In the genomic region with DNA sequence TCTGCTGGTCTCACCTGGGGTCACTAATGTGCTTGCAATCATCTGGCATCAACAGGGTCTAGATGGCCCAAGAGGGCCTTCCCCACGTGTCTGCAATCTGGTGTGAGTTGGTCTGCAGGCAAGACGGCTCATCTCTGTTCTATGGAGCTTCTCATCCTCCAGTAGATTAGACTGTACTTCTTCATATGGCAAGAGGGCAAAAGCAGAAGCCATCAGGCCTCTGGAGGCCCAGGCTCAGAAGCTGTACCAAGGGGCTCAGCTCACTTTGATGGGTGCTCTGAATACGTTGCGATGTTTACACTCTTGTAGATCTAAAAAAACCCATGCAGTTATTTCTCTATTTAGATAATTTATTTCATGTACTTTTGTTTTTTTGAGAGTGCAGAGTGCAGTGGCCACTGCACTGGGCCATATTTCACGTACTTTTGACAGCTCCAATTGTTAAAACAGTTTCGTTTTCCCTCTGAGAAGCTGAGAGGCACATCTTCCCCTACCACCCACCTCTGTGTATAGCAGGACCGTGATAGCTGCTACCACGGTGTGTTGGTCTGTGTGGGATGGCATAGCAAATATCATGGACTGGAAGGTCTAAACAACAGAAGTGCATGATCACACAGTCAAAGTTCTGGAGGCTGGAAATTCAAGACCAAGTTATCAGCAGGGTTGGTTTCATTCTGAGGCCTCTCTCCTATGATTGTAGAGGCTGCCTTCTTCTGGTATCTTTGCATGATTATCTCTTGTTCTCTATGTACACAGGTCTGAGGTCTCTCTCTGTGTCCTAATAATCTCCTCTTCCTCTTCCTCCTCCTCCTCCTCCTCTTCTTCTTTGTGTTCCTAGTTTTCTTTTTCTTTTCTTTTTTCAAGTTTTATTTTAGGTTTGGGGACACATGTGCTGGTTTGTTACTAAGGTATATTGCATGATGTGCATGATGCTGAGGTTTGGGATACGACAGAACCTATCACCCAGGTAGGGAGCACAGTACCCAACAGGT, we compare ENCODE assay signal across 1 cellular context.
TF ChIP-seq lines count a peak whose summit lies in the region.

No MANE protein-coding gene starts in this region.

TF ChIP-seq in WTC11, 78 proteins besides CTCF, POLR2A, EP300 and RAD21 (continued from another document):
- TF ChIP-seq, protein P1, sequence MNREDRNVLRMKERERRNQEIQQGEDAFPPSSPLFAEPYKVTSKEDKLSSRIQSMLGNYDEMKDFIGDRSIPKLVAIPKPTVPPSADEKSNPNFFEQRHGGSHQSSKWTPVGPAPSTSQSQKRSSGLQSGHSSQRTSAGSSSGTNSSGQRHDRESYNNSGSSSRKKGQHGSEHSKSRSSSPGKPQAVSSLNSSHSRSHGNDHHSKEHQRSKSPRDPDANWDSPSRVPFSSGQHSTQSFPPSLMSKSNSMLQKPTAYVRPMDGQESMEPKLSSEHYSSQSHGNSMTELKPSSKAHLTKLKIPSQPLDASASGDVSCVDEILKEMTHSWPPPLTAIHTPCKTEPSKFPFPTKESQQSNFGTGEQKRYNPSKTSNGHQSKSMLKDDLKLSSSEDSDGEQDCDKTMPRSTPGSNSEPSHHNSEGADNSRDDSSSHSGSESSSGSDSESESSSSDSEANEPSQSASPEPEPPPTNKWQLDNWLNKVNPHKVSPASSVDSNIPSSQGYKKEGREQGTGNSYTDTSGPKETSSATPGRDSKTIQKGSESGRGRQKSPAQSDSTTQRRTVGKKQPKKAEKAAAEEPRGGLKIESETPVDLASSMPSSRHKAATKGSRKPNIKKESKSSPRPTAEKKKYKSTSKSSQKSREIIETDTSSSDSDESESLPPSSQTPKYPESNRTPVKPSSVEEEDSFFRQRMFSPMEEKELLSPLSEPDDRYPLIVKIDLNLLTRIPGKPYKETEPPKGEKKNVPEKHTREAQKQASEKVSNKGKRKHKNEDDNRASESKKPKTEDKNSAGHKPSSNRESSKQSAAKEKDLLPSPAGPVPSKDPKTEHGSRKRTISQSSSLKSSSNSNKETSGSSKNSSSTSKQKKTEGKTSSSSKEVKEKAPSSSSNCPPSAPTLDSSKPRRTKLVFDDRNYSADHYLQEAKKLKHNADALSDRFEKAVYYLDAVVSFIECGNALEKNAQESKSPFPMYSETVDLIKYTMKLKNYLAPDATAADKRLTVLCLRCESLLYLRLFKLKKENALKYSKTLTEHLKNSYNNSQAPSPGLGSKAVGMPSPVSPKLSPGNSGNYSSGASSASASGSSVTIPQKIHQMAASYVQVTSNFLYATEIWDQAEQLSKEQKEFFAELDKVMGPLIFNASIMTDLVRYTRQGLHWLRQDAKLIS (CRISPR knock-in tag; IDR thresholded peaks at IDR 0.05; ENCODE audit: borderline replicate concordance), result no peak
- no peak for TF ChIP-seq JUN (CRISPR knock-in tag; IDR thresholded peaks at IDR 0.05)
- TF ChIP-seq MXD4 (CRISPR knock-in tag; IDR thresholded peaks at IDR 0.05; ENCODE audit: borderline replicate concordance), result no peak
- TF ChIP-seq, protein P2, sequence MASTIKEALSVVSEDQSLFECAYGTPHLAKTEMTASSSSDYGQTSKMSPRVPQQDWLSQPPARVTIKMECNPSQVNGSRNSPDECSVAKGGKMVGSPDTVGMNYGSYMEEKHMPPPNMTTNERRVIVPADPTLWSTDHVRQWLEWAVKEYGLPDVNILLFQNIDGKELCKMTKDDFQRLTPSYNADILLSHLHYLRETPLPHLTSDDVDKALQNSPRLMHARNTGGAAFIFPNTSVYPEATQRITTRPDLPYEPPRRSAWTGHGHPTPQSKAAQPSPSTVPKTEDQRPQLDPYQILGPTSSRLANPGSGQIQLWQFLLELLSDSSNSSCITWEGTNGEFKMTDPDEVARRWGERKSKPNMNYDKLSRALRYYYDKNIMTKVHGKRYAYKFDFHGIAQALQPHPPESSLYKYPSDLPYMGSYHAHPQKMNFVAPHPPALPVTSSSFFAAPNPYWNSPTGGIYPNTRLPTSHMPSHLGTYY (CRISPR knock-in tag; IDR thresholded peaks at IDR 0.05), result no peak
- no peak for TF ChIP-seq NR1H2 (CRISPR knock-in tag; IDR thresholded peaks at IDR 0.05)
- no peak for TF ChIP-seq HMGA2 (CRISPR knock-in tag; IDR thresholded peaks at IDR 0.05)
- no peak for TF ChIP-seq SMAD3 (CRISPR knock-in tag; IDR thresholded peaks at IDR 0.05; ENCODE audit: borderline replicate concordance)
- TF ChIP-seq TEAD1 (CRISPR knock-in tag; IDR thresholded peaks at IDR 0.05), result no peak
- no peak for TF ChIP-seq NR2C2 (CRISPR knock-in tag; IDR thresholded peaks at IDR 0.05)
- TF ChIP-seq, protein P3, sequence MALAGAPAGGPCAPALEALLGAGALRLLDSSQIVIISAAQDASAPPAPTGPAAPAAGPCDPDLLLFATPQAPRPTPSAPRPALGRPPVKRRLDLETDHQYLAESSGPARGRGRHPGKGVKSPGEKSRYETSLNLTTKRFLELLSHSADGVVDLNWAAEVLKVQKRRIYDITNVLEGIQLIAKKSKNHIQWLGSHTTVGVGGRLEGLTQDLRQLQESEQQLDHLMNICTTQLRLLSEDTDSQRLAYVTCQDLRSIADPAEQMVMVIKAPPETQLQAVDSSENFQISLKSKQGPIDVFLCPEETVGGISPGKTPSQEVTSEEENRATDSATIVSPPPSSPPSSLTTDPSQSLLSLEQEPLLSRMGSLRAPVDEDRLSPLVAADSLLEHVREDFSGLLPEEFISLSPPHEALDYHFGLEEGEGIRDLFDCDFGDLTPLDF (CRISPR knock-in tag; IDR thresholded peaks at IDR 0.05), result no peak
- no peak for TF ChIP-seq EMX1 (CRISPR knock-in tag; IDR thresholded peaks at IDR 0.05)
- TF ChIP-seq NFATC4 (CRISPR knock-in tag; IDR thresholded peaks at IDR 0.05), result no peak
